ENCODE assay signal across 1 cellular context in genomic region chr4:78357122-78357521, GRCh38.
TF ChIP-seq lines count a peak whose summit lies in the region.

No MANE protein-coding gene starts in this region.

TF ChIP-seq in GM23338, 12 proteins besides CTCF, POLR2A, EP300 and RAD21 (continued from another document):
- TF ChIP-seq ZNF462 (CRISPR knock-in tag; IDR thresholded peaks at IDR 0.05): no peak
- TF ChIP-seq EZH2phosphoT487 (IDR thresholded peaks at IDR 0.05; ENCODE audit: unreplicated experiment): no peak
- no peak for TF ChIP-seq NANOG (IDR thresholded peaks at IDR 0.05; ENCODE audit: borderline replicate concordance)
- TF ChIP-seq CREB1 (CRISPR knock-in tag; IDR thresholded peaks at IDR 0.05; ENCODE audit: low read depth): no peak
- TF ChIP-seq ETS1 (IDR thresholded peaks at IDR 0.05): no peak
- no peak for TF ChIP-seq ZNF331 (CRISPR knock-in tag; IDR thresholded peaks at IDR 0.05; ENCODE audit: low read depth)
